ENCODE assay signal across 23 cellular contexts in the genomic region with DNA sequence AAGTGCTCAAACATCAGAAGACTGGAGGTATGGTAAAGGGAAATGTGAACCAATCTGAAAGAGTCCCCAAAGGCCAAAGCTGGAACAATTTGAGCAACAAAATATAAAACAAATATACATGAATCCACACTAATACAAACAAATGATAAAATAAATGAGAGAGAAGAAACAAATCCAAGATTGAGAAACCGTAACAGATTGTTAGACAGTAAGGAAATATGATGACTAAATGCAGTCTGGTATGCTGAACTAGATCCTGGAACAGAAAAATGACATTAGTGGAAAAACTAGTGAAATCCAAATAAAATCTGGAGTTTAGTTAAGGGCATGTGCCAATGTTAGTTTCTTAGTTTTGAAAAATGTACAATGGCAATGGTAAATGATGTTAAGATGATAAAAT.
"Had no signal": no experiment of that assay in that cellular context is flagged by ENCODE, and none has a peak within 500 bp of the region (broad histone marks: within the 10 kb centered on the region; RNA-seq: fewer than 3 reads in every experiment).

No MANE protein-coding gene starts in this region.

- H3K9me3 ChIP-seq: breast epithelium, heart left ventricle, neutrophil, pancreas, psoas muscle, right atrium auricular region, tibial nerve had no signal

- DNase-seq: activated CD4-positive, alpha-beta T cell treated with anti-CD3 and anti-CD28 coated beads, Interleukin-2, amount 10 ng/mL, durations not matched to agents 7 days and 5 days; activated CD8-positive, alpha-beta memory T cell treated with anti-CD3 and anti-CD28 coated beads, Interleukin-2, amount 10 ng/mL, durations not matched to agents 7 days and 5 days; activated CD8-positive, alpha-beta T cell treated with anti-CD3 and anti-CD28 coated beads for 36 hours; activated effector memory CD4-positive, alpha-beta T cell treated with anti-CD3 and anti-CD28 coated beads, Interleukin-2, amount 50 U/mL, for 16 hours; activated naive CD4-positive, alpha-beta T cell treated with anti-CD3 and anti-CD28 coated beads, Interleukin-2, amount 50 U/mL, for 16 hours; activated T-cell treated with anti-CD3 and anti-CD28 coated beads for 4 hours; heart left ventricle; islet precursor cell; left colon; pancreas; psoas muscle; stimulated activated CD4-positive, alpha-beta T cell treated with anti-CD3 and anti-CD28 coated beads, Interleukin-1b, Interleukin-23, amount 100 ng/mL, for 48 hours; SW 1271; T-helper 2 cell had no signal

- H3K27me3 ChIP-seq: breast epithelium, heart left ventricle, neutrophil, pancreas, right atrium auricular region, tibial nerve had no signal

- H3K27ac ChIP-seq: breast epithelium, coronary artery, epithelial cell of prostate, heart left ventricle, neutrophil, pancreas, psoas muscle, right atrium auricular region, skin epidermis, tibial nerve, VCaP had no signal

- H3K4me1 ChIP-seq: breast epithelium, pancreas, psoas muscle had no signal

- H3K4me3 ChIP-seq: breast epithelium, coronary artery, heart left ventricle, pancreas, psoas muscle, right atrium auricular region, skin epidermis, tibial nerve had no signal

- ATAC-seq: activated CD4-positive, CD25-positive, alpha-beta regulatory T cell treated with anti-CD3 and anti-CD28 coated beads, Interleukin-2, amount 50 U/mL, for 24 hours; activated CD8-positive, alpha-beta memory T cell treated with anti-CD3 and anti-CD28 coated beads, Interleukin-2, amount 10 ng/mL, durations not matched to agents 7 days and 5 days; activated CD8-positive, alpha-beta T cell treated with anti-CD3 and anti-CD28 coated beads for 36 hours; heart left ventricle; left colon; pancreas; psoas muscle had no signal

- H3K36me3 ChIP-seq: breast epithelium, neutrophil, pancreas had no signal
